Comparison of ENCODE assay signal across 28 cellular contexts in genomic region chr7:1705856-1706255, GRCh38. TPM values are rescaled to one million over a fixed set of nuclear protein-coding genes. Genes with fewer than 3 reads are reported as not detected.
A peak's percentile ranks its signal among the peaks of the same experiment; 100 is the strongest.
DNase-seq lines count a peak whose midpoint lies in the region; ATAC-seq and TF ChIP-seq lines count a peak whose summit lies in the region.
"Had no signal": no experiment of that assay in that cellular context is flagged by ENCODE, and none has a peak within 500 bp of the region (broad histone marks: within the 10 kb centered on the region; RNA-seq: fewer than 3 reads in every experiment).

No MANE protein-coding gene starts in this region.

- peaks cover 5% of the 10 kb centered on the region for H3K27me3 Mint-ChIP-seq in progenitor cell of endocrine pancreas

- H3K9me3 ChIP-seq in BE2C, result no peaks in the 10 kb centered on the region

- H3K4me3 Mint-ChIP-seq in progenitor cell of endocrine pancreas (ENCODE audit: low read depth), result no peak overlapping the region
- H3K4me3 Mint-ChIP-seq in stimulated activated effector memory CD8-positive, alpha-beta T cell treated with anti-CD3 and anti-CD28 coated beads, Interleukin-12 subunit alpha, Interleukin-12 subunit beta, amount 100 ng/mL, for 72 hours, result no peak overlapping the region
- H3K4me3 Mint-ChIP-seq: activated naive CD4-positive, alpha-beta T cell treated with anti-CD3 and anti-CD28 coated beads for 36 hours; activated T-cell treated with anti-CD3 and anti-CD28 coated beads, Interleukin-2, amount 50 U/mL, for 72 hours; nephron progenitor cell; T-helper 2 cell treated with Interferon-gamma antibody and Interleukin-4, amounts not matched to agents 5 μg/mL and 100 μg/mL, for 36 hours had no signal

- H3K4me1 Mint-ChIP-seq in progenitor cell of endocrine pancreas (ENCODE audit: low read depth), result no peaks in the 10 kb centered on the region
- no peaks in the 10 kb centered on the region for H3K4me1 Mint-ChIP-seq in stimulated activated effector memory CD8-positive, alpha-beta T cell treated with anti-CD3 and anti-CD28 coated beads, Interleukin-12 subunit alpha, Interleukin-12 subunit beta, amount 100 ng/mL, for 72 hours

- H3K36me3 ChIP-seq in BE2C, result no peaks in the 10 kb centered on the region
- H3K36me3 ChIP-seq: brain microvascular endothelial cell, gastroesophageal sphincter, transverse colon had no signal

- H3K27ac Mint-ChIP-seq in progenitor cell of endocrine pancreas, result no peak overlapping the region
- H3K27ac Mint-ChIP-seq in stimulated activated effector memory CD8-positive, alpha-beta T cell treated with anti-CD3 and anti-CD28 coated beads, Interleukin-12 subunit alpha, Interleukin-12 subunit beta, amount 100 ng/mL, for 72 hours, result no peak overlapping the region
- H3K27ac Mint-ChIP-seq: activated naive CD4-positive, alpha-beta T cell treated with anti-CD3 and anti-CD28 coated beads for 36 hours; activated T-cell treated with anti-CD3 and anti-CD28 coated beads, Interleukin-2, amount 50 U/mL, for 72 hours; nephron progenitor cell; T-helper 2 cell treated with Interferon-gamma antibody and Interleukin-4, amounts not matched to agents 5 μg/mL and 100 μg/mL, for 36 hours had no signal

- H3K4me3 ChIP-seq in BE2C (ENCODE audit: low read depth, low read length), result no peak overlapping the region
- H3K4me3 ChIP-seq: gastroesophageal sphincter, transverse colon had no signal

- peaks cover 27% of the 10 kb centered on the region for H3K36me3 Mint-ChIP-seq in progenitor cell of endocrine pancreas (ENCODE audit: insufficient read depth)
- no peaks in the 10 kb centered on the region for H3K36me3 Mint-ChIP-seq in stimulated activated effector memory CD8-positive, alpha-beta T cell treated with anti-CD3 and anti-CD28 coated beads, Interleukin-12 subunit alpha, Interleukin-12 subunit beta, amount 100 ng/mL, for 72 hours

- H3K9me3 Mint-ChIP-seq in progenitor cell of endocrine pancreas (ENCODE audit: low read depth), result peaks cover 15% of the 10 kb centered on the region
- no peaks in the 10 kb centered on the region for H3K9me3 Mint-ChIP-seq in stimulated activated effector memory CD8-positive, alpha-beta T cell treated with anti-CD3 and anti-CD28 coated beads, Interleukin-12 subunit alpha, Interleukin-12 subunit beta, amount 100 ng/mL, for 72 hours

- no peak for TF ChIP-seq CTCF in BE2C (IDR thresholded peaks at IDR 0.05; ENCODE audit: low read depth, low read length)
- TF ChIP-seq CTCF in progenitor cell of endocrine pancreas (IDR thresholded peaks at IDR 0.05; ENCODE audit: unreplicated experiment), result no peak

- DNase-seq in AG20443 (ENCODE audit: low spot score) (peak; percentile 2), BE2C (peak; percentile 3), islet precursor cell (peak; percentile 33), progenitor cell of endocrine pancreas (ENCODE audit: low spot score, unreplicated experiment) (peak; percentile 0), C1 segment of cervical spinal cord (lab: John Stamatoyannopoulos, UW) (no peak)
- DNase-seq in stimulated activated effector memory CD8-positive, alpha-beta T cell treated with anti-CD3 and anti-CD28 coated beads, Interleukin-12 subunit alpha, Interleukin-12 subunit beta, amount 100 ng/mL, for 72 hours (ENCODE audit: low spot score in 2 of 2), result no peak
- no peak for DNase-seq in stimulated activated naive CD8-positive, alpha-beta T cell treated with anti-CD3 and anti-CD28 coated beads, Interleukin-15, Interleukin-2, amounts not matched to agents 100 U/mL and 50 U/mL, for 24 hours
- DNase-seq: activated CD4-positive, alpha-beta T cell treated with anti-CD3 and anti-CD28 coated beads for 4 hours; activated naive CD4-positive, alpha-beta T cell treated with anti-CD3 and anti-CD28 coated beads for 36 hours; activated T-cell treated with anti-CD3 and anti-CD28 coated beads, Interleukin-2, amount 50 U/mL, for 72 hours; amniotic stem cell; brain microvascular endothelial cell; COR-L47; DMS53; HCEC 1CT; MV-4-11; NCI-H1436; NCI-H2081; NCI-H345; nephron progenitor cell; right cardiac atrium; SHP77; stimulated activated CD8-positive, alpha-beta memory T cell treated with anti-CD3 and anti-CD28 coated beads, Interleukin-4, amount 100 ng/mL, for 48 hours; transverse colon had no signal

- no peaks in the 10 kb centered on the region for H3K27me3 ChIP-seq in BE2C
- H3K27me3 ChIP-seq: brain microvascular endothelial cell, transverse colon had no signal

- no peaks in the 10 kb centered on the region for H3K4me1 ChIP-seq in BE2C
- H3K4me1 ChIP-seq: gastroesophageal sphincter, parathyroid adenoma, transverse colon had no signal

- no peak for ATAC-seq in stimulated activated effector memory CD8-positive, alpha-beta T cell treated with anti-CD3 and anti-CD28 coated beads, Interleukin-12 subunit alpha, Interleukin-12 subunit beta, amount 100 ng/mL, for 72 hours
- ATAC-seq in stimulated activated naive CD8-positive, alpha-beta T cell treated with anti-CD3 and anti-CD28 coated beads, Interleukin-15, Interleukin-2, amounts not matched to agents 100 U/mL and 50 U/mL, for 24 hours, result no peak
- ATAC-seq: activated T-cell treated with anti-CD3 and anti-CD28 coated beads, Interleukin-2, amount 50 U/mL, for 72 hours; gastroesophageal sphincter; right cardiac atrium had no signal

RNA-seq across cellular contexts. Expression of gene ELFN1, which starts 35.8 kb away (rescaled TPM):
- polyA plus RNA-seq in BE2C (2012; ENCODE audit: insufficient read depth, insufficient read length, low read depth), result 0.23 TPM
- 12.3 and 12.9 TPM in 2 replicates for total RNA-seq in progenitor cell of endocrine pancreas
- total RNA-seq: activated naive CD4-positive, alpha-beta T cell treated with anti-CD3 and anti-CD28 coated beads for 36 hours; activated T-cell treated with anti-CD3 and anti-CD28 coated beads, Interleukin-2, amount 50 U/mL, for 72 hours; LHCN-M2 had no signal

Comparison
In these comparisons a context has a peak if more than half of its experiments do, and no peak if none do; other contexts are left out.
1. DNase-seq: peak in AG20443 (single experiment), BE2C (single experiment), islet precursor cell (single experiment) and progenitor cell of endocrine pancreas (single experiment); none in C1 segment of cervical spinal cord (0 of 14), stimulated activated effector memory CD8-positive, alpha-beta T cell treated with anti-CD3 and anti-CD28 coated beads, Interleukin-12 subunit alpha, Interleukin-12 subunit beta, amount 100 ng/mL, for 72 hours (0 of 2) and stimulated activated naive CD8-positive, alpha-beta T cell treated with anti-CD3 and anti-CD28 coated beads, Interleukin-15, Interleukin-2, amounts not matched to agents 100 U/mL and 50 U/mL, for 24 hours (single experiment).